Comparison of ENCODE assay signal across 8 cellular contexts in genomic region chr11:61961570-61962212, GRCh38. TPM values are rescaled to one million over a fixed set of nuclear protein-coding genes. Genes with fewer than 3 reads are reported as not detected.
DNase-seq lines count a peak whose midpoint lies in the region; ATAC-seq and TF ChIP-seq lines count a peak whose summit lies in the region.

No MANE protein-coding gene starts in this region.

- H3K27ac ChIP-seq in duodenal mucosa (ENCODE audit: low read depth, low read length) (peak overlapping the region; percentile 33), uterus (peak overlapping the region; percentile 65 to 100)

- H3K36me3 Mint-ChIP-seq in activated T-helper 2 cell treated with anti-CD3 and anti-CD28 coated beads, Interferon-gamma antibody, Interleukin-2, Interleukin-4, amounts not matched to agents 10 μg/mL and 5 μg/mL and 100 μg/mL, durations not matched to agents 14 hours and 24 hours and 36 hours (ENCODE audit: low read depth): peaks cover 38% of the 10 kb centered on the region

- peak; percentile 53 for DNase-seq in activated effector memory CD4-positive, alpha-beta T cell treated with anti-CD3 and anti-CD28 coated beads, Interleukin-2, amount 50 U/mL, for 16 hours
- no peak for DNase-seq in activated effector memory CD4-positive, alpha-beta T cell treated with Interleukin-2 at 50 U/mL for 16 hours
- DNase-seq in midbrain (lab: John Stamatoyannopoulos, UW) (peak; percentile 87), uterus (peak; percentile 52 to 63), SIG-M5 (lab: John Stamatoyannopoulos, UW) (no peak)
- no peak for DNase-seq in activated T-helper 2 cell treated with anti-CD3 and anti-CD28 coated beads, Interferon-gamma antibody, Interleukin-2, Interleukin-4, amounts not matched to agents 10 μg/mL and 5 μg/mL and 100 μg/mL, durations not matched to agents 14 hours and 24 hours and 36 hours (ENCODE audit: low spot score)

- H3K9me3 ChIP-seq in duodenal mucosa (ENCODE audit: control insufficient read depth in 1 of 2, low read length in 2 of 2): no peaks in the 10 kb centered on the region
- H3K9me3 ChIP-seq in uterus: no peaks in the 10 kb centered on the region

- TF ChIP-seq CTCF in uterus (IDR thresholded peaks at IDR 0.05): no peak

- H3K9me3 Mint-ChIP-seq in activated T-helper 2 cell treated with anti-CD3 and anti-CD28 coated beads, Interferon-gamma antibody, Interleukin-2, Interleukin-4, amounts not matched to agents 10 μg/mL and 5 μg/mL and 100 μg/mL, durations not matched to agents 14 hours and 24 hours and 36 hours: no peaks in the 10 kb centered on the region

- peak overlapping the region in 1 of 2 donors; percentile 13 for H3K9ac ChIP-seq in duodenal mucosa (ENCODE audit: low read depth in 1 of 2, low read length in 2 of 2)

- ATAC-seq in GM21423 (IDR thresholded peaks at IDR 0.05; ENCODE audit: unreplicated experiment): no peak

- H3K4me1 ChIP-seq in duodenal mucosa (ENCODE audit: control insufficient read depth in 1 of 2, insufficient read depth in 2 of 2, low read length in 2 of 2): peaks cover 52 to 56% of the 10 kb centered on the region in 2 donors
- peaks cover 0 to 8% of the 10 kb centered on the region in 2 donors for H3K4me1 ChIP-seq in uterus

- H3K4me3 Mint-ChIP-seq in activated T-helper 2 cell treated with anti-CD3 and anti-CD28 coated beads, Interferon-gamma antibody, Interleukin-2, Interleukin-4, amounts not matched to agents 10 μg/mL and 5 μg/mL and 100 μg/mL, durations not matched to agents 14 hours and 24 hours and 36 hours (ENCODE audit: low read depth): no peak overlapping the region

- H3K4me3 ChIP-seq in duodenal mucosa (ENCODE audit: low read depth in 1 of 2, low read length in 2 of 2) (no peak overlapping the region), uterus (no peak overlapping the region)

- intact Hi-C loops in uterus (cut with DNase I; ENCODE audit: low total_unique reads): no loop called here
- intact Hi-C loops in activated T-helper 2 cell treated with anti-CD3 and anti-CD28 coated beads, Interferon-gamma antibody, Interleukin-2, Interleukin-4, amounts not matched to agents 10 μg/mL and 5 μg/mL and 100 μg/mL, durations not matched to agents 14 hours and 24 hours and 36 hours (cut with micrococcal nuclease): no loop called here

- H3K27me3 ChIP-seq in duodenal mucosa (ENCODE audit: control insufficient read depth in 1 of 2, insufficient read depth in 2 of 2, low read length in 2 of 2) (no peaks in the 10 kb centered on the region), uterus (no peaks in the 10 kb centered on the region)

- H3K36me3 ChIP-seq in duodenal mucosa (ENCODE audit: control insufficient read depth in 1 of 2, insufficient read depth in 2 of 2, low read length in 2 of 2) (peaks cover 16 to 31% of the 10 kb centered on the region in 2 donors), uterus (no peaks in the 10 kb centered on the region)

- H3K27me3 Mint-ChIP-seq in activated T-helper 2 cell treated with anti-CD3 and anti-CD28 coated beads, Interferon-gamma antibody, Interleukin-2, Interleukin-4, amounts not matched to agents 10 μg/mL and 5 μg/mL and 100 μg/mL, durations not matched to agents 14 hours and 24 hours and 36 hours (ENCODE audit: low read depth): peaks cover under 1% of the 10 kb centered on the region

- no peak overlapping the region for H3K27ac Mint-ChIP-seq in activated T-helper 2 cell treated with anti-CD3 and anti-CD28 coated beads, Interferon-gamma antibody, Interleukin-2, Interleukin-4, amounts not matched to agents 10 μg/mL and 5 μg/mL and 100 μg/mL, durations not matched to agents 14 hours and 24 hours and 36 hours

- TF ChIP-seq POLR2A in uterus (IDR thresholded peaks at IDR 0.05): no peak

- peaks cover 28% of the 10 kb centered on the region for H3K4me1 Mint-ChIP-seq in activated T-helper 2 cell treated with anti-CD3 and anti-CD28 coated beads, Interferon-gamma antibody, Interleukin-2, Interleukin-4, amounts not matched to agents 10 μg/mL and 5 μg/mL and 100 μg/mL, durations not matched to agents 14 hours and 24 hours and 36 hours (ENCODE audit: low read depth)

RNA-seq across cellular contexts. Expression of gene FTH1, which starts 5.7 kb away (rescaled TPM):
- total RNA-seq in uterus: 1,000 to 10,000 TPM in 3 of 4 donors, 100 to 1,000 TPM in 1; 402 to 1,927 (median 1,615) TPM
- total RNA-seq in activated T-helper 2 cell treated with anti-CD3 and anti-CD28 coated beads, Interferon-gamma antibody, Interleukin-2, Interleukin-4, amounts not matched to agents 10 μg/mL and 5 μg/mL and 100 μg/mL, durations not matched to agents 14 hours and 24 hours and 36 hours: 568 and 585 TPM in 2 replicates

RNA-seq across cellular contexts. Expression of gene BEST1, which starts 11.5 kb away (rescaled TPM):
- 10 to 100 TPM in 1 of 4 donors, 1 to 10 TPM in 3; 3.3 to 11.1 (median 3.9) TPM for total RNA-seq in uterus
- total RNA-seq in activated T-helper 2 cell treated with anti-CD3 and anti-CD28 coated beads, Interferon-gamma antibody, Interleukin-2, Interleukin-4, amounts not matched to agents 10 μg/mL and 5 μg/mL and 100 μg/mL, durations not matched to agents 14 hours and 24 hours and 36 hours: 0.09 TPM in 1 of 2 replicates, not detected in the other

RNA-seq across cellular contexts. Expression of gene RAB3IL1, which starts 44.3 kb away (rescaled TPM):
- total RNA-seq in uterus: 10 to 100 TPM; 12.6 to 60.3 (median 26.8) TPM
- total RNA-seq in activated T-helper 2 cell treated with anti-CD3 and anti-CD28 coated beads, Interferon-gamma antibody, Interleukin-2, Interleukin-4, amounts not matched to agents 10 μg/mL and 5 μg/mL and 100 μg/mL, durations not matched to agents 14 hours and 24 hours and 36 hours: 0.09 TPM in 1 of 2 replicates, not detected in the other

Comparison
In these comparisons a context has a peak if more than half of its experiments do, and no peak if none do; other contexts are left out.
1. DNase-seq: peak in activated effector memory CD4-positive, alpha-beta T cell treated with anti-CD3 and anti-CD28 coated beads, Interleukin-2, amount 50 U/mL, for 16 hours (single experiment), midbrain (single experiment) and uterus (2 of 2); none in activated effector memory CD4-positive, alpha-beta T cell treated with Interleukin-2 at 50 U/mL for 16 hours (single experiment), SIG-M5 (single experiment) and activated T-helper 2 cell treated with anti-CD3 and anti-CD28 coated beads, Interferon-gamma antibody, Interleukin-2, Interleukin-4, amounts not matched to agents 10 μg/mL and 5 μg/mL and 100 μg/mL, durations not matched to agents 14 hours and 24 hours and 36 hours (single experiment).
2. RNA of gene RAB3IL1, which starts 44.3 kb away (total RNA-seq): 12.6 to 60.3 TPM in uterus; 0.09 TPM in activated T-helper 2 cell treated with anti-CD3 and anti-CD28 coated beads, Interferon-gamma antibody, Interleukin-2, Interleukin-4, amounts not matched to agents 10 μg/mL and 5 μg/mL and 100 μg/mL, durations not matched to agents 14 hours and 24 hours and 36 hours; every median in the first group is over 10 times any median in the second.